7 cellular contexts compared by ENCODE assay signal in genomic region chr11:115005663-115006062, GRCh38.
"Had no signal": no experiment of that assay in that cellular context is flagged by ENCODE, and none has a peak within 500 bp of the region (broad histone marks: within the 10 kb centered on the region; RNA-seq: fewer than 3 reads in every experiment).

No MANE protein-coding gene starts in this region.

- ATAC-seq: GM12878 had no signal

- H3K4me3 ChIP-seq: GM12878 had no signal

- DNase-seq: GDM1, GF-D8 had no signal

- FAIRE-seq: GM12878, GM12891, GM12892, GM18507, GM19239 had no signal
